28 cellular contexts compared by ENCODE assay signal in genomic region chr7:114875171-114875570, GRCh38.
"Had no signal": no experiment of that assay in that cellular context is flagged by ENCODE, and none has a peak within 500 bp of the region (broad histone marks: within the 10 kb centered on the region; RNA-seq: fewer than 3 reads in every experiment).

No MANE protein-coding gene starts in this region.

- H3K9me3 ChIP-seq: prostate gland, testis, tibial artery, upper lobe of left lung had no signal

- H3K4me3 ChIP-seq: esophagus squamous epithelium, left lung, prostate gland, right atrium auricular region, spleen, testis, tibial artery, upper lobe of left lung had no signal

- ATAC-seq: left cardiac atrium; left lung; naive thymus-derived CD8-positive, alpha-beta T cell; sciatic nerve; stimulated activated memory B cell treated with anti-CD40 and anti-IgM and Interleukin-4, amounts not matched to agents 10 μg/mL and 1 μg/mL and 100 μg/mL, for 72 hours; stimulated activated naive CD8-positive, alpha-beta T cell treated with anti-CD3 and anti-CD28 coated beads, Interleukin-15, Interleukin-2, amounts not matched to agents 100 U/mL and 50 U/mL, for 24 hours had no signal

- FAIRE-seq: frontal cortex, islet of Langerhans, urothelium cell line had no signal

- H3K4me1 ChIP-seq: prostate gland, right atrium auricular region, spleen, testis, tibial artery had no signal

- DNase-seq: cortex of kidney; effector CD8-positive, alpha-beta T cell; endodermal cell; erythroblast; esophagus squamous epithelium; head of caudate nucleus; left cardiac atrium; left lung; mammary epithelial cell; mesendoderm; midbrain; naive thymus-derived CD8-positive, alpha-beta T cell; nephron progenitor cell; nucleus accumbens; spleen; stimulated activated CD4-positive, alpha-beta T cell treated with anti-CD3 and anti-CD28 coated beads, Interleukin-4, amount 100 ng/mL, for 4 hours; stimulated activated naive CD8-positive, alpha-beta T cell treated with anti-CD3 and anti-CD28 coated beads, Interleukin-15, Interleukin-2, amounts not matched to agents 100 U/mL and 50 U/mL, for 24 hours; substantia nigra; testis; tibial artery; upper lobe of left lung had no signal

- H3K27me3 ChIP-seq: esophagus squamous epithelium, left lung, right atrium auricular region, spleen, testis, tibial artery, upper lobe of left lung had no signal

- H3K36me3 ChIP-seq: esophagus squamous epithelium, left lung, prostate gland, right atrium auricular region, spleen, tibial artery, upper lobe of left lung had no signal

- H3K27ac ChIP-seq: esophagus squamous epithelium, left lung, prostate gland, right atrium auricular region, spleen, testis, tibial artery had no signal
